ENCODE assay signal across 18 cellular contexts in the genomic region with DNA sequence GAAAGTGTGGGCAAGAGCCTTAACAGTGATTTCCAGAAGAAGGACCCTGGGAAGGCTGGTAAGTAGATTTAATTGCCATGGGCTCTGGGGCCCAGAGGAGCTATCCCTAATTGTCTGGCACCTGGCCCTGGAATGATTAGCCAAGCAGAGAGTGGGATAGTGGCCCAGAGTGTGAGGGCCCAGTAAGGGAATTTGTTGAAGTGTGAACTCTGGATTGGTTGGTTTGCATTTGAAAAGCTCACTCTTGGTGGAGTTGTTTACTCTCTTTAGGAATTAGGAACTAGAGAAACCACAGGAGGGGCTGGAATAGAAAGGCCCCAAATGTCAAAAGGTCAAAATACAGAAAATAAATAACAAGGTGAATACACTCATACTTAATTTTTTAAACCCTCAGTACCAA.
"Had no signal": no experiment of that assay in that cellular context is flagged by ENCODE, and none has a peak within 500 bp of the region (broad histone marks: within the 10 kb centered on the region; RNA-seq: fewer than 3 reads in every experiment).

No MANE protein-coding gene starts in this region.

- H3K36me3 Mint-ChIP-seq: activated naive CD8-positive, alpha-beta T cell; mesothelial cell of epicardium had no signal

- DNase-seq: activated CD4-positive, alpha-beta T cell treated with anti-CD3 and anti-CD28 coated beads, Interleukin-2, amount 50 U/mL, for 48 hours; activated gamma-delta T cell; activated T-cell treated with anti-CD3 and anti-CD28 coated beads, Interleukin-2, amount 50 U/mL, for 4 hours; cerebellar nuclear complex; erythroblast; kidney; pancreas; retina; stimulated activated CD4-positive, alpha-beta T cell treated with anti-CD3 and anti-CD28 coated beads, Interleukin-4, amount 100 ng/mL, for 1 hour; stimulated activated CD8-positive, alpha-beta memory T cell treated with anti-CD3 and anti-CD28 coated beads, Interleukin-4, amount 100 ng/mL, for 48 hours; stimulated activated naive CD8-positive, alpha-beta T cell treated with anti-CD3 and anti-CD28 coated beads, Interleukin-15, Interleukin-2, amounts not matched to agents 100 U/mL and 50 U/mL, for 24 hours had no signal

- H3K4me3 ChIP-seq: pancreas, suprapubic skin had no signal

- H3K27ac Mint-ChIP-seq: activated naive CD8-positive, alpha-beta T cell; dendritic cell treated with granulocyte-macrophage colony-stimulating factor and Interleukin-4, amounts not matched to agents 40 ng/mL and 50 ng/mL, for 4 days; mesothelial cell of epicardium; T-helper 2 cell treated with Interferon-gamma antibody and Interleukin-4, amounts not matched to agents 5 μg/mL and 100 μg/mL, for 36 hours had no signal

- H3K27me3 ChIP-seq: pancreas, suprapubic skin had no signal

- H3K4me3 Mint-ChIP-seq: activated naive CD8-positive, alpha-beta T cell; activated T-cell treated with anti-CD3 and anti-CD28 coated beads, Interleukin-2, amount 50 U/mL, for 4 hours; dendritic cell treated with granulocyte-macrophage colony-stimulating factor and Interleukin-4, amounts not matched to agents 40 ng/mL and 50 ng/mL, for 4 days; mesothelial cell of epicardium; neural crest cell; T-helper 2 cell treated with Interferon-gamma antibody and Interleukin-4, amounts not matched to agents 5 μg/mL and 100 μg/mL, for 36 hours had no signal

- H3K9me3 Mint-ChIP-seq: mesothelial cell of epicardium had no signal

- H3K4me1 Mint-ChIP-seq: mesothelial cell of epicardium, neural crest cell had no signal

- H3K9me3 ChIP-seq: pancreas, suprapubic skin had no signal

- H3K27me3 Mint-ChIP-seq: activated naive CD8-positive, alpha-beta T cell; dendritic cell treated with granulocyte-macrophage colony-stimulating factor and Interleukin-4, amounts not matched to agents 40 ng/mL and 50 ng/mL, for 4 days had no signal

- H3K36me3 ChIP-seq: pancreas, suprapubic skin had no signal

- ATAC-seq: activated CD4-positive, CD25-positive, alpha-beta regulatory T cell treated with anti-CD3 and anti-CD28 coated beads, Interleukin-2, amount 50 U/mL, for 24 hours; activated T-cell treated with anti-CD3 and anti-CD28 coated beads, Interleukin-2, amount 50 U/mL, for 4 hours; pancreas; stimulated activated naive CD8-positive, alpha-beta T cell treated with anti-CD3 and anti-CD28 coated beads, Interleukin-15, Interleukin-2, amounts not matched to agents 100 U/mL and 50 U/mL, for 24 hours had no signal

- H3K27ac ChIP-seq: pancreas, suprapubic skin had no signal

- H3K4me1 ChIP-seq: pancreas, suprapubic skin had no signal
